Comparison of ENCODE assay signal across 16 cellular contexts in genomic region chr7:151468214-151469023, GRCh38. TPM values are rescaled to one million over a fixed set of nuclear protein-coding genes. Genes with fewer than 3 reads are reported as not detected.
DNase-seq lines count a peak whose midpoint lies in the region; ATAC-seq, FAIRE-seq and TF ChIP-seq lines count a peak whose summit lies in the region.
"Had no signal": no experiment of that assay in that cellular context is flagged by ENCODE, and none has a peak within 500 bp of the region (broad histone marks: within the 10 kb centered on the region; RNA-seq: fewer than 3 reads in every experiment).

No MANE protein-coding gene starts in this region.

- no peak overlapping the region for H4K5ac ChIP-seq in H1 (ENCODE audit: insufficient read length, low read depth, low read length)

- peaks cover 8% of the 10 kb centered on the region in 2 experiments for H3K9me3 ChIP-seq in H1 (ENCODE audit: insufficient read depth in 2 of 2, low read depth in 1 of 2, low read length in 1 of 2)

- H2BK120ac ChIP-seq in H1 (replicated peaks; ENCODE audit: low read depth, low read length): no peak overlapping the region

- no peak overlapping the region for H2BK20ac ChIP-seq in H1 (ENCODE audit: low read length)

- no peak for FAIRE-seq in H1 (lab: Jason Lieb, UNC)
- FAIRE-seq: endothelial cell of umbilical vein, keratinocyte had no signal

- POLR2A ChIA-PET in H1 (lab: Charles Lee; ENCODE audit: partially characterized antibody): interaction anchor here (1.1 to 1.6 kb wide), 2 partner anchors 8 to 9 kb away, joined by 3 read pairs; no protein-coding TSS in a partner anchor

- DNase-seq in activated naive CD4-positive, alpha-beta T cell treated with Interleukin-2 at 50 U/mL for 16 hours: no peak
- DNase-seq in SK-MEL-5 (ENCODE audit: low read depth, low spot score): peak; percentile 99
- no peak for DNase-seq in H1 (ENCODE audit: low read depth in 1 of 2, low spot score in 2 of 2)
- DNase-seq in sciatic nerve (ENCODE audit: low spot score): no peak
- no peak for DNase-seq in CD1c-positive myeloid dendritic cell (ENCODE audit: extremely low spot score)
- no peak for DNase-seq in NCI-H82 (lab: John Stamatoyannopoulos, UW)
- DNase-seq in ureter (ENCODE audit: low spot score): no peak
- DNase-seq: activated T-cell treated with anti-CD3 and anti-CD28 coated beads, Interleukin-2, amount 50 U/mL, for 4 hours; brain microvascular endothelial cell; NCI-H187; stimulated activated CD4-positive, alpha-beta T cell treated with anti-CD3 and anti-CD28 coated beads, Interleukin-2, amount 100 ng/mL, for 24 hours had no signal

- H4K91ac ChIP-seq in H1 (replicated peaks; ENCODE audit: insufficient read length, low read length): no peak overlapping the region

- no peaks in the 10 kb centered on the region; the same call in 1 of the 2 replicates for H3K79me1 ChIP-seq in H1 (ENCODE audit: low read depth, low read length)

- no peak for TF ChIP-seq RAD21 in H1 (IDR thresholded peaks at IDR 0.05 in 1 of 2, conservative IDR thresholded peaks at IDR 0.05 in 1 of 2; ENCODE audit: low read depth in 2 of 2, low read length in 2 of 2)

- H3K4me1 Mint-ChIP-seq in activated naive CD4-positive, alpha-beta T cell treated with anti-CD3 and anti-CD28 coated beads, Interleukin-2, amount 50 U/mL, for 24 hours: peaks cover 38% of the 10 kb centered on the region

- no peak overlapping the region for H2AFZ ChIP-seq in H1 (ENCODE audit: low read length)

- no peaks in the 10 kb centered on the region; the same call in none of the 2 replicates for H3K23me2 ChIP-seq in H1 (ENCODE audit: low read depth, low read length)

- ATAC-seq in sciatic nerve: peak; percentile 35
- ATAC-seq: activated T-cell treated with anti-CD3 and anti-CD28 coated beads, Interleukin-2, amount 50 U/mL, for 4 hours had no signal

- H2AK5ac ChIP-seq in H1 (ENCODE audit: low read depth, low read length): no peak overlapping the region; the same call in 1 of the 2 replicates

- no peak overlapping the region for H3K4me2 ChIP-seq in H1 (ENCODE audit: insufficient read depth in 1 of 2, low read depth in 2 of 2, low read length in 2 of 2)

- H3K4me3 ChIP-seq in H1 (ENCODE audit: extremely low read depth in 1 of 4, insufficient read depth in 2 of 4, low read depth in 3 of 4, low read length in 4 of 4): no peak overlapping the region
- H3K4me3 ChIP-seq: upper lobe of left lung had no signal

- peaks cover 0 to 22% of the 10 kb centered on the region in 2 experiments; a peak in 2 of 4 replicates for H3K79me2 ChIP-seq in H1 (ENCODE audit: control insufficient read depth in 1 of 2, insufficient read depth in 2 of 2, low read length in 2 of 2)

- no peak overlapping the region for H3K4ac ChIP-seq in H1 (replicated peaks; ENCODE audit: insufficient read length, low read depth, low read length)

- no peak for TF ChIP-seq CTCF in H1 (IDR thresholded peaks at IDR 0.05; ENCODE audit: control extremely low read depth in 1 of 3, insufficient read depth in 1 of 3, low read depth in 1 of 3, low read length in 3 of 3)

- H3K27me3 Mint-ChIP-seq in activated naive CD4-positive, alpha-beta T cell treated with anti-CD3 and anti-CD28 coated beads, Interleukin-2, amount 50 U/mL, for 24 hours: no peaks in the 10 kb centered on the region

- no peaks in the 10 kb centered on the region for H3K27me3 ChIP-seq in H1 (replicated peaks in 1 of 4; ENCODE audit: control insufficient read depth in 3 of 4, extremely low read depth in 1 of 4, insufficient read depth in 3 of 4, low read length in 3 of 4)
- H3K27me3 ChIP-seq: brain microvascular endothelial cell, upper lobe of left lung had no signal

- H2BK15ac ChIP-seq in H1 (ENCODE audit: low read length): no peak overlapping the region

- H3K14ac ChIP-seq in H1 (ENCODE audit: insufficient read length): no peak overlapping the region

- intact Hi-C loops in sciatic nerve (cut with DNase I): no loop called here

- H3K56ac ChIP-seq in H1 (replicated peaks; ENCODE audit: insufficient read length, low read depth, low read length): no peak overlapping the region

- CTCF ChIA-PET in H1 (lab: Charles Lee; ENCODE audit: partially characterized antibody): no interaction called here

- H3K23ac ChIP-seq in H1 (ENCODE audit: insufficient read length): no peak overlapping the region

- no peak overlapping the region for H3K4me3 Mint-ChIP-seq in activated naive CD4-positive, alpha-beta T cell treated with anti-CD3 and anti-CD28 coated beads, Interleukin-2, amount 50 U/mL, for 24 hours
- H3K4me3 Mint-ChIP-seq: activated T-cell treated with anti-CD3 and anti-CD28 coated beads, Interleukin-2, amount 50 U/mL, for 4 hours had no signal

- no peak overlapping the region for H3K27ac ChIP-seq in H1 (ENCODE audit: low read depth, low read length)
- H3K27ac ChIP-seq: brain microvascular endothelial cell, upper lobe of left lung had no signal

- H3K18ac ChIP-seq in H1 (ENCODE audit: extremely low read depth, low read length): peak overlapping the region; percentile 51; the same call in 1 of the 2 replicates

- no peak overlapping the region for H2BK12ac ChIP-seq in H1 (ENCODE audit: low read depth, low read length)

- H3K36me3 ChIP-seq in H1 (ENCODE audit: control insufficient read depth in 2 of 4, insufficient read depth in 4 of 4, low read length in 3 of 4): peaks cover 15 to 62% (median 40%) of the 10 kb centered on the region in 4 experiments

- 95% methylated on average over 19 of the region's 19 CpGs; no CpG with 5 or more reads in 1 of the 2 experiments for WGBS in H1 (ENCODE audit: extremely low coverage in 1 of 2, insufficient coverage in 1 of 2, insufficient read length in 1 of 2, insufficient replicate concordance in 2 of 2, low coverage in 1 of 2, low lambda C conversion rate in 2 of 2, missing lambda C conversion rate in 1 of 2), 2 experiments

- H3K9me3 Mint-ChIP-seq in activated naive CD4-positive, alpha-beta T cell treated with anti-CD3 and anti-CD28 coated beads, Interleukin-2, amount 50 U/mL, for 24 hours: peaks cover 6% of the 10 kb centered on the region

- H3K27ac Mint-ChIP-seq in activated naive CD4-positive, alpha-beta T cell treated with anti-CD3 and anti-CD28 coated beads, Interleukin-2, amount 50 U/mL, for 24 hours: peak overlapping the region; percentile 83

- in situ Hi-C loops in SK-MEL-5 (cut with HindIII; ENCODE audit: low pct_unique_long_range_greater_than_20kb, low sequenced_read_pairs): no loop called here

- no peak for TF ChIP-seq EP300 in H1 (IDR thresholded peaks at IDR 0.05; ENCODE audit: borderline replicate concordance in 1 of 2, low read depth in 2 of 2, low read length in 2 of 2)

- no peak for TF ChIP-seq POLR2A in H1 (IDR thresholded peaks at IDR 0.05; ENCODE audit: control extremely low read depth in 1 of 2, low read depth in 2 of 2, low read length in 2 of 2)

- H3K9ac ChIP-seq in H1 (replicated peaks in 1 of 4; ENCODE audit: extremely low read depth in 1 of 4, low read depth in 3 of 4, low read length in 3 of 4): no peak overlapping the region

- peaks cover 15 to 24% (median 19%) of the 10 kb centered on the region in 4 experiments for H3K4me1 ChIP-seq in H1 (replicated peaks in 1 of 4; ENCODE audit: control insufficient read depth in 3 of 4, insufficient read depth in 4 of 4, low read length in 3 of 4)

- peak overlapping the region; percentile 22; the same call in 1 of the 2 replicates for H2BK5ac ChIP-seq in H1 (ENCODE audit: low read depth, low read length)

- peaks cover 57% of the 10 kb centered on the region for H3K36me3 Mint-ChIP-seq in activated naive CD4-positive, alpha-beta T cell treated with anti-CD3 and anti-CD28 coated beads, Interleukin-2, amount 50 U/mL, for 24 hours

- no peaks in the 10 kb centered on the region for H4K20me1 ChIP-seq in H1 (replicated peaks in 1 of 2; ENCODE audit: control insufficient read depth in 1 of 2, insufficient read depth in 2 of 2, low read length in 2 of 2)

- H4K8ac ChIP-seq in H1 (ENCODE audit: extremely low read depth, insufficient read depth, low read length): peak overlapping the region; percentile 38; the same call in 1 of the 2 replicates

RNA-seq across cellular contexts. Expression of gene CRYGN, which starts 28.5 kb away (rescaled TPM):
- total RNA-seq in SK-MEL-5 (2014; rRNA removed; shearing (Covaris generic)): not detected in 2 replicates
- polyA plus RNA-seq in SK-MEL-5 (2015; cell fraction: cytosol; rRNA removed): 0.04 TPM in 1 of 2 replicates, not detected in the other
- 0.33 TPM in 1 of 2 replicates, not detected in the other for polyA plus RNA-seq in SK-MEL-5 (2015; cell fraction: nucleus; rRNA removed)
- total RNA-seq in H1 (2021; fragmentation: NEBNext Ultra II Directional; extraction: Animal tissue kit (Norgen Biotek cat#: 25700)): 1.0 and 1.6 TPM in 2 replicates
- polyA plus RNA-seq in H1 (2011; rRNA removed): 0.98 and 1.3 TPM in 2 replicates
- polyA plus RNA-seq in H1 (2011; cell fraction: cytosol; rRNA removed): 0.81 TPM
- polyA plus RNA-seq in H1 (2011; cell fraction: nucleus; rRNA removed): 4.0 TPM
- 0.43 to 1.7 TPM (median 1.5 TPM) in 4 replicates for polyA plus RNA-seq in H1 (2012, experiment 1 of 2)
- polyA plus RNA-seq in H1 (2012, experiment 2 of 2): 0.07 TPM
- 0.57 TPM for polyA plus RNA-seq in H1 (2013, experiment 1 of 2)
- polyA plus RNA-seq in H1 (2013, experiment 2 of 2): 0.42 TPM
- polyA minus RNA-seq in H1 (2011; rRNA and poly(A)+ RNA removed): 0.80 and 2.0 TPM in 2 replicates
- polyA minus RNA-seq in H1 (2011; cell fraction: cytosol; rRNA and poly(A)+ RNA removed): not detected
- 2.5 TPM for polyA minus RNA-seq in H1 (2011; cell fraction: nucleus; rRNA and poly(A)+ RNA removed)
- total RNA-seq in sciatic nerve (3.9 TPM), ureter (not detected)
- total RNA-seq: activated T-cell treated with anti-CD3 and anti-CD28 coated beads, Interleukin-2, amount 50 U/mL, for 4 hours; endothelial cell of umbilical vein; renal cortical epithelial cell had no signal
- polyA plus RNA-seq: endothelial cell of umbilical vein, keratinocyte had no signal

RNA-seq across cellular contexts. Expression of gene RHEB, which starts 51.3 kb away (rescaled TPM):
- 225 and 237 TPM in 2 replicates for total RNA-seq in SK-MEL-5 (2014; rRNA removed; shearing (Covaris generic))
- polyA plus RNA-seq in SK-MEL-5 (2015; cell fraction: cytosol; rRNA removed): 155 and 194 TPM in 2 replicates
- 44.0 and 58.1 TPM in 2 replicates for polyA plus RNA-seq in SK-MEL-5 (2015; cell fraction: nucleus; rRNA removed)
- 119 and 132 TPM in 2 replicates for total RNA-seq in H1 (2021; fragmentation: NEBNext Ultra II Directional; extraction: Animal tissue kit (Norgen Biotek cat#: 25700))
- 50.4 and 60.8 TPM in 2 replicates for polyA plus RNA-seq in H1 (2011; rRNA removed)
- 71.9 TPM for polyA plus RNA-seq in H1 (2011; cell fraction: cytosol; rRNA removed)
- 21.8 TPM for polyA plus RNA-seq in H1 (2011; cell fraction: nucleus; rRNA removed)
- polyA plus RNA-seq in H1 (2012, experiment 1 of 2): 65.1 to 143 TPM (median 74.3 TPM) in 4 replicates
- 46.4 TPM for polyA plus RNA-seq in H1 (2012, experiment 2 of 2)
- 69.6 TPM for polyA plus RNA-seq in H1 (2013, experiment 1 of 2)
- polyA plus RNA-seq in H1 (2013, experiment 2 of 2): 78.9 TPM
- 15.4 and 18.7 TPM in 2 replicates for polyA minus RNA-seq in H1 (2011; rRNA and poly(A)+ RNA removed)
- polyA minus RNA-seq in H1 (2011; cell fraction: cytosol; rRNA and poly(A)+ RNA removed): 37.4 TPM
- 26.2 TPM for polyA minus RNA-seq in H1 (2011; cell fraction: nucleus; rRNA and poly(A)+ RNA removed)
- 113 TPM for total RNA-seq in sciatic nerve
- total RNA-seq in ureter: 95.2 TPM

RNA-seq across cellular contexts. Expression of gene WDR86, which starts 58.6 kb away (rescaled TPM):
- total RNA-seq in SK-MEL-5 (2014; rRNA removed; shearing (Covaris generic)): not detected in 2 replicates
- polyA plus RNA-seq in SK-MEL-5 (2015; cell fraction: cytosol; rRNA removed): not detected in 2 replicates
- polyA plus RNA-seq in SK-MEL-5 (2015; cell fraction: nucleus; rRNA removed): 0.58 TPM in 1 of 2 replicates, not detected in the other
- total RNA-seq in H1 (2021; fragmentation: NEBNext Ultra II Directional; extraction: Animal tissue kit (Norgen Biotek cat#: 25700)): 14.9 and 15.8 TPM in 2 replicates
- polyA plus RNA-seq in H1 (2011; rRNA removed): 12.7 and 22.1 TPM in 2 replicates
- polyA plus RNA-seq in H1 (2011; cell fraction: cytosol; rRNA removed): 16.7 TPM
- polyA plus RNA-seq in H1 (2011; cell fraction: nucleus; rRNA removed): 81.5 TPM
- 7.7 to 11.9 TPM (median 10.0 TPM) in 4 replicates for polyA plus RNA-seq in H1 (2012, experiment 1 of 2)
- 5.0 TPM for polyA plus RNA-seq in H1 (2012, experiment 2 of 2)
- 7.4 TPM for polyA plus RNA-seq in H1 (2013, experiment 1 of 2)
- polyA plus RNA-seq in H1 (2013, experiment 2 of 2): 7.4 TPM
- polyA minus RNA-seq in H1 (2011; rRNA and poly(A)+ RNA removed): 12.4 and 18.2 TPM in 2 replicates
- polyA minus RNA-seq in H1 (2011; cell fraction: cytosol; rRNA and poly(A)+ RNA removed): 10.6 TPM
- 30.4 TPM for polyA minus RNA-seq in H1 (2011; cell fraction: nucleus; rRNA and poly(A)+ RNA removed)
- 101 TPM for total RNA-seq in sciatic nerve
- total RNA-seq in ureter: 4.3 TPM
- total RNA-seq: endothelial cell of umbilical vein had no signal
- polyA plus RNA-seq: endothelial cell of umbilical vein, keratinocyte had no signal
